ENCODE assay signal across 14 cellular contexts in genomic region chr22:42365942-42366660, GRCh38.
DNase-seq lines count a peak whose midpoint lies in the region; ATAC-seq, FAIRE-seq and TF ChIP-seq lines count a peak whose summit lies in the region.
"Had no signal": no experiment of that assay in that cellular context is flagged by ENCODE, and none has a peak within 500 bp of the region (broad histone marks: within the 10 kb centered on the region; RNA-seq: fewer than 3 reads in every experiment).

No MANE protein-coding gene starts in this region.

- peak overlapping the region; percentile 73 for H3K27ac Mint-ChIP-seq in WTC11
- H3K27ac Mint-ChIP-seq: activated naive CD4-positive, alpha-beta T cell treated with anti-CD3 and anti-CD28 coated beads for 36 hours; natural killer cell treated with Interleukin-12 subunit alpha and Interleukin-12 subunit beta and Interleukin-15 and Interleukin-18, amount 100 ng/mL, for 72 hours had no signal

- FAIRE-seq in H54 (lab: Jason Lieb, UNC), result no peak
- FAIRE-seq: A549, bronchial epithelial cell had no signal

- H3K23ac ChIP-seq in mesendoderm (ENCODE audit: low read length), result no peak overlapping the region

- peaks cover 2% of the 10 kb centered on the region for H3K27me3 ChIP-seq in mesendoderm (ENCODE audit: insufficient read depth, low read length, poor library complexity)
- no peaks in the 10 kb centered on the region for H3K27me3 ChIP-seq in thoracic aorta (replicated peaks; ENCODE audit: insufficient read depth)

- no peak overlapping the region for H2BK120ac ChIP-seq in mesendoderm (ENCODE audit: low read depth, low read length)

- no peak overlapping the region for H3K9ac ChIP-seq in mesendoderm (ENCODE audit: low read length)

- H3K36me3 ChIP-seq in mesendoderm (ENCODE audit: control insufficient read depth, insufficient read depth, low read length), result no peaks in the 10 kb centered on the region
- H3K36me3 ChIP-seq in thoracic aorta, result no peaks in the 10 kb centered on the region

- H3K36me3 Mint-ChIP-seq in WTC11, result peaks cover 3% of the 10 kb centered on the region; the same call in 1 of the 2 replicates
- H3K36me3 Mint-ChIP-seq: natural killer cell treated with Interleukin-12 subunit alpha and Interleukin-12 subunit beta and Interleukin-15 and Interleukin-18, amount 100 ng/mL, for 72 hours had no signal

- no peak overlapping the region for H2BK15ac ChIP-seq in mesendoderm (replicated peaks; ENCODE audit: low read depth)

- H2BK5ac ChIP-seq in mesendoderm (ENCODE audit: low read length), result no peak overlapping the region

- H4K8ac ChIP-seq in mesendoderm (ENCODE audit: low read depth, low read length), result no peak overlapping the region

- H3K4me1 Mint-ChIP-seq in WTC11, result peaks cover 61% of the 10 kb centered on the region

- DNase-seq in NCI-H748 (lab: John Stamatoyannopoulos, UW; ENCODE audit: unreplicated experiment) (peak; percentile 32), NCI-H748 treated with DMSO at 0.1 percent for 48 hours (lab: John Stamatoyannopoulos, UW) (no peak), WTC11 (ENCODE audit: low spot score) (no peak), mesendoderm (no peak), thoracic aorta (ENCODE audit: low spot score) (no peak), NCI-H510A (lab: John Stamatoyannopoulos, UW) (no peak), H54 (ENCODE audit: insufficient read length, low spot score) (no peak)
- DNase-seq: activated naive CD4-positive, alpha-beta T cell treated with anti-CD3 and anti-CD28 coated beads for 36 hours; NCI-H1048; WERI-Rb-1 had no signal

- H3K56ac ChIP-seq in mesendoderm (ENCODE audit: low read length), result peak overlapping the region; percentile 38

- peak overlapping the region; percentile 86 for H3K4me3 Mint-ChIP-seq in WTC11
- H3K4me3 Mint-ChIP-seq: activated naive CD4-positive, alpha-beta T cell treated with anti-CD3 and anti-CD28 coated beads for 36 hours; natural killer cell treated with Interleukin-12 subunit alpha and Interleukin-12 subunit beta and Interleukin-15 and Interleukin-18, amount 100 ng/mL, for 72 hours had no signal

- no peak overlapping the region for H3K4ac ChIP-seq in mesendoderm (ENCODE audit: low read depth, low read length)

- TF ChIP-seq POLR2A in H54 (IDR thresholded peaks at IDR 0.05; ENCODE audit: low read depth, low read length), result no peak

- peaks cover 4% of the 10 kb centered on the region for H3K79me2 ChIP-seq in mesendoderm (ENCODE audit: control insufficient read depth, insufficient read depth, low read length)

- peak overlapping the region; percentile 18 for H2AK5ac ChIP-seq in mesendoderm (ENCODE audit: low read length)

- no peaks in the 10 kb centered on the region for H3K9me3 ChIP-seq in thoracic aorta
- H3K9me3 ChIP-seq: A549 had no signal

- no peaks in the 10 kb centered on the region; the same call in 1 of the 2 replicates for H3K27me3 Mint-ChIP-seq in WTC11 (ENCODE audit: low read depth)

- H3K9me3 Mint-ChIP-seq in WTC11, result no peaks in the 10 kb centered on the region
- H3K9me3 Mint-ChIP-seq: activated naive CD4-positive, alpha-beta T cell treated with anti-CD3 and anti-CD28 coated beads for 36 hours; natural killer cell treated with Interleukin-12 subunit alpha and Interleukin-12 subunit beta and Interleukin-15 and Interleukin-18, amount 100 ng/mL, for 72 hours had no signal

- H3K79me1 ChIP-seq in mesendoderm (ENCODE audit: low read length), result peaks cover 2% of the 10 kb centered on the region

- no peak overlapping the region for H4K5ac ChIP-seq in mesendoderm (ENCODE audit: low read length)

- ATAC-seq in WTC11 (no peak), thoracic aorta (ENCODE audit: insufficient number of reproducible peaks, low FRiP score, low read depth) (no peak), GM21526 (IDR thresholded peaks at IDR 0.05; ENCODE audit: low FRiP score, unreplicated experiment) (no peak)
- ATAC-seq: A549; natural killer cell treated with Interleukin-12 subunit alpha and Interleukin-12 subunit beta and Interleukin-15 and Interleukin-18, amount 100 ng/mL, for 72 hours had no signal

- H3K27ac ChIP-seq in mesendoderm (ENCODE audit: low read depth, low read length) (peak overlapping the region; percentile 75), thoracic aorta (peak overlapping the region; percentile 22 to 38)
- H3K27ac ChIP-seq: A549 had no signal

- no CpG with 5 or more reads among the region's 9 CpGs for WGBS in mesendoderm (ENCODE audit: extremely low coverage, insufficient coverage, low lambda C conversion rate)

- H3K4me1 ChIP-seq in mesendoderm (ENCODE audit: control insufficient read depth, low read depth, low read length), result peaks cover 20% of the 10 kb centered on the region
- peaks cover 28 to 52% of the 10 kb centered on the region in 2 donors for H3K4me1 ChIP-seq in thoracic aorta (ENCODE audit: control insufficient read depth in 1 of 2, low read depth in 2 of 2)

- peak overlapping the region; percentile 29 for H3K18ac ChIP-seq in mesendoderm (ENCODE audit: low read length)

- CTCF ChIA-PET in WTC11 (lab: Charles Lee), result interaction anchor here (0.9 to 2.7 kb wide), 5 partner anchors 9 to 72 kb away, joined by 3 to 9 read pairs (median 7); no protein-coding TSS in a partner anchor

- H3K4me3 ChIP-seq in mesendoderm (ENCODE audit: low read length) (no peak overlapping the region), thoracic aorta (no peak overlapping the region)
- H3K4me3 ChIP-seq: A549 had no signal

- no peak for TF ChIP-seq CTCF in WTC11 (IDR thresholded peaks at IDR 0.05)
- no peak for TF ChIP-seq CTCF in thoracic aorta (IDR thresholded peaks at IDR 0.05)

- H3K4me2 ChIP-seq in mesendoderm (ENCODE audit: low read length), result no peak overlapping the region
- H3K4me2 ChIP-seq: A549 had no signal

- POLR2A ChIA-PET in WTC11 (lab: Charles Lee), result interaction anchor here (1.0 kb wide), 1 partner anchor 12 kb away, joined by 6 read pairs; no protein-coding TSS in a partner anchor

TF ChIP-seq in WTC11, 78 proteins besides CTCF, POLR2A, EP300 and RAD21:
- no peak for TF ChIP-seq PRRX2 (CRISPR knock-in tag; IDR thresholded peaks at IDR 0.05)
- no peak for TF ChIP-seq TP53 (CRISPR knock-in tag; IDR thresholded peaks at IDR 0.05)
- no peak for TF ChIP-seq CREB1 (CRISPR knock-in tag; IDR thresholded peaks at IDR 0.05)
- TF ChIP-seq E2F4 (CRISPR knock-in tag; IDR thresholded peaks at IDR 0.05; ENCODE audit: borderline replicate concordance, low read depth), result no peak
- TF ChIP-seq RORB (CRISPR knock-in tag; IDR thresholded peaks at IDR 0.05), result no peak
- TF ChIP-seq ZBTB43 (CRISPR knock-in tag; IDR thresholded peaks at IDR 0.05), result no peak
- no peak for TF ChIP-seq IRF1 (CRISPR knock-in tag; IDR thresholded peaks at IDR 0.05)
- TF ChIP-seq MLX (CRISPR knock-in tag; IDR thresholded peaks at IDR 0.05), result no peak
